Comparison of ENCODE assay signal across 7 cellular contexts in genomic region chr15:33195283-33195682, GRCh38. TPM values are rescaled to one million over a fixed set of nuclear protein-coding genes. Genes with fewer than 3 reads are reported as not detected.
DNase-seq lines count a peak whose midpoint lies in the region; ATAC-seq and TF ChIP-seq lines count a peak whose summit lies in the region.

No MANE protein-coding gene starts in this region.

- no peaks in the 10 kb centered on the region for H3K27me3 ChIP-seq in HUES48 (ENCODE audit: control insufficient read depth, insufficient read depth, low read length)

- peaks cover 13% of the 10 kb centered on the region for H3K4me1 Mint-ChIP-seq in activated naive CD8-positive, alpha-beta T cell treated with anti-CD3 and anti-CD28 coated beads for 36 hours
- peaks cover 16 to 20% of the 10 kb centered on the region in 2 donors for H3K4me1 Mint-ChIP-seq in immature natural killer cell
- H3K4me1 Mint-ChIP-seq in stimulated activated naive B cell treated with anti-CD40 and anti-IgM and Interleukin-4, amounts not matched to agents 10 μg/mL and 1 μg/mL and 100 μg/mL, for 72 hours = peaks cover 10 to 16% of the 10 kb centered on the region in 2 donors

- no peaks in the 10 kb centered on the region for H3K9me3 ChIP-seq in HUES48 (ENCODE audit: control insufficient read depth, insufficient read depth, low read length)

- no peak for DNase-seq in activated naive CD8-positive, alpha-beta T cell treated with anti-CD3 and anti-CD28 coated beads for 36 hours
- no peak for DNase-seq in immature natural killer cell
- DNase-seq in stimulated activated naive B cell treated with anti-CD40 and anti-IgM and Interleukin-4, amounts not matched to agents 10 μg/mL and 1 μg/mL and 100 μg/mL, for 72 hours = no peak
- DNase-seq in GM19238 (ENCODE audit: insufficient read length, low spot score) = no peak
- DNase-seq in GM20000 (ENCODE audit: low spot score) = no peak
- no peak for DNase-seq in ecto neural progenitor cell (ENCODE audit: low spot score)

- H3K9ac ChIP-seq in HUES48 (ENCODE audit: low read depth, low read length) = no peak overlapping the region

- H3K27me3 Mint-ChIP-seq in activated naive CD8-positive, alpha-beta T cell treated with anti-CD3 and anti-CD28 coated beads for 36 hours = peaks cover 70% of the 10 kb centered on the region
- peaks cover 7 to 14% (median 8%) of the 10 kb centered on the region in 3 donors for H3K27me3 Mint-ChIP-seq in immature natural killer cell (ENCODE audit: low read depth in 3 of 3)
- peaks cover 37 to 70% of the 10 kb centered on the region in 2 donors for H3K27me3 Mint-ChIP-seq in stimulated activated naive B cell treated with anti-CD40 and anti-IgM and Interleukin-4, amounts not matched to agents 10 μg/mL and 1 μg/mL and 100 μg/mL, for 72 hours

- ATAC-seq in stimulated activated naive B cell treated with anti-CD40 and anti-IgM and Interleukin-4, amounts not matched to agents 10 μg/mL and 1 μg/mL and 100 μg/mL, for 72 hours (replicated peaks) = no peak

- peak overlapping the region; percentile 63 for H3K4me3 ChIP-seq in HUES48 (ENCODE audit: low read depth, low read length)

- no peak for TF ChIP-seq CTCF in GM20000 (IDR thresholded peaks at IDR 0.05; ENCODE audit: extremely low read depth, missing control alignments)

- H3K36me3 Mint-ChIP-seq in activated naive CD8-positive, alpha-beta T cell treated with anti-CD3 and anti-CD28 coated beads for 36 hours = no peaks in the 10 kb centered on the region
- H3K36me3 Mint-ChIP-seq in immature natural killer cell = no peaks in the 10 kb centered on the region
- H3K36me3 Mint-ChIP-seq in stimulated activated naive B cell treated with anti-CD40 and anti-IgM and Interleukin-4, amounts not matched to agents 10 μg/mL and 1 μg/mL and 100 μg/mL, for 72 hours = peaks cover 0 to 2% of the 10 kb centered on the region in 2 donors

- peak overlapping the region; percentile 65 for H3K4me3 Mint-ChIP-seq in activated naive CD8-positive, alpha-beta T cell treated with anti-CD3 and anti-CD28 coated beads for 36 hours
- peak overlapping the region; percentile 78 to 83 (median 79) for H3K4me3 Mint-ChIP-seq in immature natural killer cell
- peak overlapping the region; percentile 76 to 78 for H3K4me3 Mint-ChIP-seq in stimulated activated naive B cell treated with anti-CD40 and anti-IgM and Interleukin-4, amounts not matched to agents 10 μg/mL and 1 μg/mL and 100 μg/mL, for 72 hours

- H3K27ac ChIP-seq in HUES48 (ENCODE audit: low read depth, low read length) = peak overlapping the region; percentile 6

- H3K36me3 ChIP-seq in HUES48 (ENCODE audit: control insufficient read depth, insufficient read depth, low read length) = no peaks in the 10 kb centered on the region

- no peaks in the 10 kb centered on the region for H3K9me3 Mint-ChIP-seq in activated naive CD8-positive, alpha-beta T cell treated with anti-CD3 and anti-CD28 coated beads for 36 hours
- H3K9me3 Mint-ChIP-seq in immature natural killer cell = no peaks in the 10 kb centered on the region
- H3K9me3 Mint-ChIP-seq in stimulated activated naive B cell treated with anti-CD40 and anti-IgM and Interleukin-4, amounts not matched to agents 10 μg/mL and 1 μg/mL and 100 μg/mL, for 72 hours = no peaks in the 10 kb centered on the region

- H3K4me1 ChIP-seq in HUES48 (ENCODE audit: control insufficient read depth, insufficient read depth, low read length) = peaks cover 11% of the 10 kb centered on the region

- no peak overlapping the region for H3K27ac Mint-ChIP-seq in activated naive CD8-positive, alpha-beta T cell treated with anti-CD3 and anti-CD28 coated beads for 36 hours
- H3K27ac Mint-ChIP-seq in immature natural killer cell = peak overlapping the region in 3 of 6 donors; percentile 42 to 75 (median 75)
- H3K27ac Mint-ChIP-seq in stimulated activated naive B cell treated with anti-CD40 and anti-IgM and Interleukin-4, amounts not matched to agents 10 μg/mL and 1 μg/mL and 100 μg/mL, for 72 hours = peak overlapping the region; percentile 56

RNA-seq across cellular contexts. Expression of gene FMN1, which starts 0.8 kb away (rescaled TPM):
- under 1 TPM; 0.14 to 0.31 TPM for total RNA-seq in activated naive CD8-positive, alpha-beta T cell treated with anti-CD3 and anti-CD28 coated beads for 36 hours
- polyA plus RNA-seq in immature natural killer cell = not detected
